Comparison of ENCODE assay signal across 13 cellular contexts in genomic region chr18:51279367-51279984, GRCh38.
A peak's percentile ranks its signal among the peaks of the same experiment; 100 is the strongest.
DNase-seq lines count a peak whose midpoint lies in the region; ATAC-seq and TF ChIP-seq lines count a peak whose summit lies in the region.
"Had no signal": no experiment of that assay in that cellular context is flagged by ENCODE, and none has a peak within 500 bp of the region (broad histone marks: within the 10 kb centered on the region; RNA-seq: fewer than 3 reads in every experiment).

No MANE protein-coding gene starts in this region.

- no peaks in the 10 kb centered on the region for H3K27me3 Mint-ChIP-seq in natural killer cell treated with Interleukin-12 subunit alpha and Interleukin-12 subunit beta and Interleukin-15 and Interleukin-18, amount 100 ng/mL, for 72 hours
- H3K27me3 Mint-ChIP-seq in natural killer cell (ENCODE audit: low read depth in 2 of 2): peaks cover 0 to 7% of the 10 kb centered on the region in 2 donors
- peaks cover 2% of the 10 kb centered on the region for H3K27me3 Mint-ChIP-seq in activated T-helper 1 cell treated with anti-CD3 and anti-CD28 coated beads, Interleukin-12 subunit alpha, Interleukin-12 subunit beta, Interleukin-2, Interleukin-4 antibody, amounts not matched to agents 30 ng/mL and 10 ng/mL and 1 ng/mL, durations not matched to agents 14 hours and 24 hours and 36 hours (ENCODE audit: insufficient read depth)

- no peaks in the 10 kb centered on the region for H3K9me3 Mint-ChIP-seq in natural killer cell treated with Interleukin-12 subunit alpha and Interleukin-12 subunit beta and Interleukin-15 and Interleukin-18, amount 100 ng/mL, for 72 hours
- no peaks in the 10 kb centered on the region for H3K9me3 Mint-ChIP-seq in natural killer cell
- no peaks in the 10 kb centered on the region for H3K9me3 Mint-ChIP-seq in activated T-helper 1 cell treated with anti-CD3 and anti-CD28 coated beads, Interleukin-12 subunit alpha, Interleukin-12 subunit beta, Interleukin-2, Interleukin-4 antibody, amounts not matched to agents 30 ng/mL and 10 ng/mL and 1 ng/mL, durations not matched to agents 14 hours and 24 hours and 36 hours
- H3K9me3 Mint-ChIP-seq: H9 had no signal

- H3K27ac Mint-ChIP-seq in natural killer cell treated with Interleukin-12 subunit alpha and Interleukin-12 subunit beta and Interleukin-15 and Interleukin-18, amount 100 ng/mL, for 72 hours: peak overlapping the region; percentile 8 to 14
- H3K27ac Mint-ChIP-seq in natural killer cell: no peak overlapping the region
- no peak overlapping the region for H3K27ac Mint-ChIP-seq in activated T-helper 1 cell treated with anti-CD3 and anti-CD28 coated beads, Interleukin-12 subunit alpha, Interleukin-12 subunit beta, Interleukin-2, Interleukin-4 antibody, amounts not matched to agents 30 ng/mL and 10 ng/mL and 1 ng/mL, durations not matched to agents 14 hours and 24 hours and 36 hours

- peaks cover 6 to 13% of the 10 kb centered on the region in 2 donors for H3K4me1 Mint-ChIP-seq in natural killer cell treated with Interleukin-12 subunit alpha and Interleukin-12 subunit beta and Interleukin-15 and Interleukin-18, amount 100 ng/mL, for 72 hours (ENCODE audit: low read depth in 2 of 2)
- peaks cover 0 to 5% of the 10 kb centered on the region in 2 donors for H3K4me1 Mint-ChIP-seq in natural killer cell
- H3K4me1 Mint-ChIP-seq in activated T-helper 1 cell treated with anti-CD3 and anti-CD28 coated beads, Interleukin-12 subunit alpha, Interleukin-12 subunit beta, Interleukin-2, Interleukin-4 antibody, amounts not matched to agents 30 ng/mL and 10 ng/mL and 1 ng/mL, durations not matched to agents 14 hours and 24 hours and 36 hours (ENCODE audit: low read depth): no peaks in the 10 kb centered on the region

- no peak for ATAC-seq in natural killer cell treated with Interleukin-12 subunit alpha and Interleukin-12 subunit beta and Interleukin-15 and Interleukin-18, amount 100 ng/mL, for 72 hours
- no peak for ATAC-seq in natural killer cell
- ATAC-seq in HG02885 (IDR thresholded peaks at IDR 0.05; ENCODE audit: poor library complexity, unreplicated experiment): peak; percentile 77
- ATAC-seq in activated CD4-positive, CD25-positive, alpha-beta regulatory T cell treated with anti-CD3 and anti-CD28 coated beads, Interleukin-2, amount 50 U/mL, for 24 hours: no peak

- intact Hi-C loops in natural killer cell (cut with micrococcal nuclease): no loop called here
- intact Hi-C loops in activated T-helper 1 cell treated with anti-CD3 and anti-CD28 coated beads, Interleukin-12 subunit alpha, Interleukin-12 subunit beta, Interleukin-2, Interleukin-4 antibody, amounts not matched to agents 30 ng/mL and 10 ng/mL and 1 ng/mL, durations not matched to agents 14 hours and 24 hours and 36 hours (cut with micrococcal nuclease): no loop called here

- TF ChIP-seq CTCF in natural killer cell (IDR thresholded peaks at IDR 0.05): no peak

- no peak overlapping the region for H3K4me3 Mint-ChIP-seq in natural killer cell treated with Interleukin-12 subunit alpha and Interleukin-12 subunit beta and Interleukin-15 and Interleukin-18, amount 100 ng/mL, for 72 hours
- no peak overlapping the region for H3K4me3 Mint-ChIP-seq in natural killer cell
- H3K4me3 Mint-ChIP-seq in activated T-helper 1 cell treated with anti-CD3 and anti-CD28 coated beads, Interleukin-12 subunit alpha, Interleukin-12 subunit beta, Interleukin-2, Interleukin-4 antibody, amounts not matched to agents 30 ng/mL and 10 ng/mL and 1 ng/mL, durations not matched to agents 14 hours and 24 hours and 36 hours: no peak overlapping the region
- H3K4me3 Mint-ChIP-seq: H9 had no signal

- no peaks in the 10 kb centered on the region for H3K36me3 Mint-ChIP-seq in natural killer cell treated with Interleukin-12 subunit alpha and Interleukin-12 subunit beta and Interleukin-15 and Interleukin-18, amount 100 ng/mL, for 72 hours
- no peaks in the 10 kb centered on the region for H3K36me3 Mint-ChIP-seq in natural killer cell
- no peaks in the 10 kb centered on the region for H3K36me3 Mint-ChIP-seq in activated T-helper 1 cell treated with anti-CD3 and anti-CD28 coated beads, Interleukin-12 subunit alpha, Interleukin-12 subunit beta, Interleukin-2, Interleukin-4 antibody, amounts not matched to agents 30 ng/mL and 10 ng/mL and 1 ng/mL, durations not matched to agents 14 hours and 24 hours and 36 hours (ENCODE audit: low read depth)

- DNase-seq in natural killer cell treated with Interleukin-12 subunit alpha and Interleukin-12 subunit beta and Interleukin-15 and Interleukin-18, amount 100 ng/mL, for 72 hours (ENCODE audit: low spot score): no peak
- no peak for DNase-seq in natural killer cell
- DNase-seq in HuH-7 (ENCODE audit: low spot score): peak; percentile 10
- DNase-seq in activated T-helper 1 cell treated with anti-CD3 and anti-CD28 coated beads, Interleukin-12 subunit alpha, Interleukin-12 subunit beta, Interleukin-2, Interleukin-4 antibody, amounts not matched to agents 30 ng/mL and 10 ng/mL and 1 ng/mL, durations not matched to agents 14 hours and 24 hours and 36 hours (ENCODE audit: low spot score): no peak
- DNase-seq in activated effector memory CD4-positive, alpha-beta T cell treated with anti-CD3 and anti-CD28 coated beads, Interleukin-2, amount 50 U/mL, for 16 hours: no peak
- no peak for DNase-seq in Ammon's horn (ENCODE audit: low spot score)
- DNase-seq: erythroblast; H9; IMR-90; NCI-H187; NK-92 treated with Interleukin-12 subunit alpha and Interleukin-12 subunit beta, amount 100 ng/mL, for 24 hours had no signal

Comparison
In these comparisons a context has a peak if more than half of its experiments do, and no peak if none do; other contexts are left out.
1. H3K27ac Mint-ChIP-seq: peak in natural killer cell treated with Interleukin-12 subunit alpha and Interleukin-12 subunit beta and Interleukin-15 and Interleukin-18, amount 100 ng/mL, for 72 hours (2 of 2); none in natural killer cell (0 of 2) and activated T-helper 1 cell treated with anti-CD3 and anti-CD28 coated beads, Interleukin-12 subunit alpha, Interleukin-12 subunit beta, Interleukin-2, Interleukin-4 antibody, amounts not matched to agents 30 ng/mL and 10 ng/mL and 1 ng/mL, durations not matched to agents 14 hours and 24 hours and 36 hours (single experiment).